In the genomic region with DNA sequence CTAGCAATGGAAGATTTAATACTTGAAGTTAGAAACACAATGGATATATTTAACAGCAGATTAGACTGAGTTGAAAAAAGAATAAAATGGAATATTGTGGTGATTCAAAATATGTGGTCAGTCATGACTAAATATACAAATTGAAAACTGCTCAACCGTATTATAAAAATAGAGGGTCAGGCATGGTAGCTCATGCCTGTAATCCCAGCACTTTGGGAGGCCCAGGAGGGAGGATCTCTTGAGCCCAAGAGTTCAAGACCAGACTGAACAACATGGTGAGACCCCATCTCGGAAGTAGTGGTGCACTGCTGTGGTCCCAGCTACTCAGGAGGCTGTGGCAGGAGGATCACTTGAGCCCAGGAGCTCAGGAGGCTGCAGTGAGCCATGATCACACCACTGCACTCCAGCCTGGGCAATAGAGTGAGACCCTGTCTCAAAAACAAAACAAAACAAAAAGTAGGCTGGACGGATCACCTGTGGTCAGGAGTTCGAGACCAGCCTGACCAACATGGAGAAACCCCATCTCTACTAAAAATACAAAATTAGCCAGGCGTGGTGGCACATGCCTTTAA, we compare ENCODE assay signal across 10 cellular contexts. TPM values are rescaled to one million over a fixed set of nuclear protein-coding genes. Genes with fewer than 3 reads are reported as not detected.
DNase-seq lines count a peak whose midpoint lies in the region; ATAC-seq and TF ChIP-seq lines count a peak whose summit lies in the region.
"Not testable (repeated sequence)": the region's sequence is repeated elsewhere in the genome, so short reads cannot be mapped to it uniquely, and the experiment has no call there.
"Had no signal": no experiment of that assay in that cellular context is flagged by ENCODE, and none has a peak within 500 bp of the region (broad histone marks: within the 10 kb centered on the region; RNA-seq: fewer than 3 reads in every experiment).

No MANE protein-coding gene starts in this region.

- not testable (repeated sequence) for H3K9me2 ChIP-seq in DOHH2 (replicated peaks; ENCODE audit: control insufficient read depth, low read length); OCI-LY7 (ENCODE audit: insufficient read depth, low read length)

- H3K4me3 Mint-ChIP-seq in WTC11, memory B cell: not testable (repeated sequence)
- peak overlapping the region; percentile 96 for H3K4me3 Mint-ChIP-seq in neural progenitor cell

- H3K9ac ChIP-seq in neural progenitor cell, result not testable (repeated sequence)

- H3K36me3 ChIP-seq in DOHH2 (ENCODE audit: control insufficient read depth, low read length); OCI-LY7 (ENCODE audit: insufficient read depth, low read length); neural progenitor cell: not testable (repeated sequence)

- not testable (repeated sequence) for H3K79me2 ChIP-seq in DOHH2 (ENCODE audit: control insufficient read depth, low read length); OCI-LY7 (ENCODE audit: insufficient read depth, low read depth, low read length); neural progenitor cell (ENCODE audit: low read depth)

- not testable (repeated sequence) for H3F3A ChIP-seq in DOHH2 (ENCODE audit: control insufficient read depth, insufficient read depth)
- H3F3A ChIP-seq in neural progenitor cell (ENCODE audit: low read depth), result peaks cover 33% of the 10 kb centered on the region

- not testable (repeated sequence) for H3K27me3 ChIP-seq in DOHH2 (ENCODE audit: control insufficient read depth, low read length); neural progenitor cell

- not testable (repeated sequence) for H2AFZ ChIP-seq in OCI-LY7 (ENCODE audit: low read length); neural progenitor cell (replicated peaks)

- POLR2A ChIA-PET in OCI-LY7 (lab: Charles Lee), result interaction anchor here (0.6 kb wide), 1 partner anchor 778 kb away, joined by 5 read pairs; no protein-coding TSS in a partner anchor
- POLR2A ChIA-PET in WTC11 (lab: Charles Lee), result not testable (repeated sequence)

- ATAC-seq in WTC11; memory B cell (ENCODE audit: low read depth): not testable (repeated sequence)

- H3K9me3 ChIP-seq in DOHH2 (ENCODE audit: control insufficient read depth, insufficient read depth, low read length); OCI-LY7 (ENCODE audit: low read length); neural progenitor cell (ENCODE audit: low read depth): not testable (repeated sequence)

- H3K9me3 Mint-ChIP-seq in WTC11, memory B cell, neural progenitor cell: not testable (repeated sequence)

- not testable (repeated sequence) for H3K4me3 ChIP-seq in DOHH2 (ENCODE audit: low read length); neural progenitor cell
- peak overlapping the region; percentile 82 for H3K4me3 ChIP-seq in OCI-LY7 (ENCODE audit: low read depth, low read length, poor library complexity, severe bottlenecking)

- H3K4me1 ChIP-seq in DOHH2 (ENCODE audit: control insufficient read depth, low read length) (peaks cover 20% of the 10 kb centered on the region), OCI-LY7 (ENCODE audit: insufficient read depth, low read length, poor library complexity, severe bottlenecking) (peaks cover 39% of the 10 kb centered on the region)
- H3K4me1 ChIP-seq in neural progenitor cell, result not testable (repeated sequence)

- DNase-seq in ACHN (peak; percentile 26), OCI-LY7 (ENCODE audit: low spot score) (peak; percentile 51), glomerular visceral epithelial cell (ENCODE audit: extremely low spot score) (peak; percentile 21)
- DNase-seq in WTC11 (ENCODE audit: low spot score); memory B cell (ENCODE audit: low spot score in 2 of 2); neural progenitor cell (ENCODE audit: low spot score): not testable (repeated sequence)

- H3K27me3 Mint-ChIP-seq in WTC11 (ENCODE audit: low read depth); memory B cell: not testable (repeated sequence)
- H3K27me3 Mint-ChIP-seq in neural progenitor cell (ENCODE audit: insufficient read depth, low read depth), result peaks cover 31% of the 10 kb centered on the region

- not testable (repeated sequence) for H3K27ac ChIP-seq in DOHH2 (ENCODE audit: low read depth, low read length); neural progenitor cell
- H3K27ac ChIP-seq in OCI-LY7 (ENCODE audit: low read depth, low read length, poor library complexity, severe bottlenecking), result peak overlapping the region; percentile 68

- not testable (repeated sequence) for H4K20me1 ChIP-seq in DOHH2 (ENCODE audit: control insufficient read depth, insufficient read depth, low read depth, low read length); OCI-LY7 (ENCODE audit: insufficient read depth, low read length); neural progenitor cell (ENCODE audit: low read depth)

- peaks cover 34% of the 10 kb centered on the region for H3K4me1 Mint-ChIP-seq in WTC11
- peaks cover 11% of the 10 kb centered on the region for H3K4me1 Mint-ChIP-seq in memory B cell
- peaks cover 31% of the 10 kb centered on the region for H3K4me1 Mint-ChIP-seq in neural progenitor cell

- H3K27ac Mint-ChIP-seq in WTC11, neural progenitor cell: not testable (repeated sequence)
- H3K27ac Mint-ChIP-seq in memory B cell, result peak overlapping the region; percentile 53

- CTCF ChIA-PET in OCI-LY7 (lab: Charles Lee; ENCODE audit: unreplicated experiment); WTC11 (lab: Charles Lee): not testable (repeated sequence)

- not testable (repeated sequence) for H3K36me3 Mint-ChIP-seq in WTC11, memory B cell, neural progenitor cell

- in situ Hi-C loops in ACHN (cut with HindIII; ENCODE audit: low pct_ligation_motif_present, low pct_unique_long_range_greater_than_20kb, low sequenced_read_pairs), result not testable (repeated sequence)

- intact Hi-C loops in OCI-LY7 (cut with micrococcal nuclease; ENCODE audit: unreplicated experiment), result loop anchor here (2.0 to 5.0 kb wide), 3 partner anchors 132 to 147 kb away; a partner anchor contains a TSS

- TF ChIP-seq CTCF in DOHH2 (IDR thresholded peaks at IDR 0.05; ENCODE audit: low read depth, low read length, poor library complexity, severe bottlenecking); OCI-LY7 (conservative IDR thresholded peaks at IDR 0.05; ENCODE audit: low read length); WTC11 (IDR thresholded peaks at IDR 0.05); neural progenitor cell (IDR thresholded peaks at IDR 0.05): not testable (repeated sequence)

- not testable (repeated sequence) for BruUV-seq in OCI-LY7 (replicated peaks; lab: Mats Ljungman, UMichigan)

- 0 out of 2 replicates have a peak overlapping the region, but pooled peaks have one; percentile 79 for H3K4me2 ChIP-seq in DOHH2 (ENCODE audit: low read length)
- peak overlapping the region; percentile 66 for H3K4me2 ChIP-seq in OCI-LY7 (ENCODE audit: low read length)
- not testable (repeated sequence) for H3K4me2 ChIP-seq in neural progenitor cell

TF ChIP-seq in WTC11, 78 proteins besides CTCF, POLR2A, EP300 and RAD21:
- 0 out of 2 replicates have a peak, but pooled peaks have one; percentile 12 for TF ChIP-seq GTF2I (CRISPR knock-in tag; conservative IDR thresholded peaks at IDR 0.05)
- peak; percentile 94 for TF ChIP-seq ZNF121 (CRISPR knock-in tag; IDR thresholded peaks at IDR 0.05)
TF ChIP-seq in WTC11: peak in this region for 2; not testable (repeated sequence) for 76.

RNA-seq across cellular contexts. Expression of a gene that starts 24.3 kb away (rescaled TPM):
- not detected in 2 replicates for total RNA-seq in OCI-LY7 (2014; rRNA removed; shearing (Covaris generic))
- total RNA-seq in OCI-LY7 (2022), result not detected in 2 replicates
- 2.5 to 3.3 TPM (median 2.9 TPM) in 3 replicates for total RNA-seq in WTC11 (2021)
- total RNA-seq in neural progenitor cell (ENCODE audit: low replicate concordance), result 1.9 and 2.1 TPM in 2 replicates
- total RNA-seq: B cell, Daoy, HT1080 had no signal
